Comparison of ENCODE assay signal across 8 cellular contexts in the genomic region with DNA sequence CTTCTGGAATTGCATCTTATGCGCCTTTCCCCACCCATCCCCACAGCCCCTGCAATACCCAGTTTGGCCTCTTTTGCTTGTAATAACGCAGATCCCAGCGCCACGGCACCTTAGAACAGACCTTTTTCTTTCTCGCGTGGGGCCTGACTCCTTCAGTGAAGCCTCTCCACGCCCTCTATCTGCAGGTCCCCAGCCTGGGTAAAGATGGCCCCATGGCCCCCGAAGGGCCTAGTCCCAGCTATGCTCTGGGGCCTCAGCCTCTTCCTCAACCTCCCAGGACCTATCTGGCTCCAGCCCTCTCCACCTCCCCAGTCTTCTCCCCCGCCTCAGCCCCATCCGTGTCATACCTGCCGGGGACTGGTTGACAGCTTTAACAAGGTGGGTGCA. TPM values are rescaled to one million over a fixed set of nuclear protein-coding genes. Genes with fewer than 3 reads are reported as not detected.
DNase-seq lines count a peak whose midpoint lies in the region; ATAC-seq and TF ChIP-seq lines count a peak whose summit lies in the region.

No MANE protein-coding gene starts in this region.

- ATAC-seq in left lung = peak; percentile 0
- no peak for ATAC-seq in HG03571 (IDR thresholded peaks at IDR 0.05; ENCODE audit: unreplicated experiment)

- 8 to 23% (median 17%) methylated on average over 8 to 11 of the region's 11 CpGs for WGBS in adrenal gland, 4 donors
- 25% methylated on average over 11 of the region's 11 CpGs for WGBS in thymus

- H4K20me1 ChIP-seq in BLaER1 = no peaks in the 10 kb centered on the region

- H3K4me2 ChIP-seq in BLaER1 = peak overlapping the region; percentile 99

- intact Hi-C loops in adrenal gland (cut with DNase I) (no loop called here), left lung (cut with DNase I) (no loop called here)

- no peaks in the 10 kb centered on the region for H3K9me3 ChIP-seq in BLaER1
- no peaks in the 10 kb centered on the region for H3K9me3 ChIP-seq in HUES48 (ENCODE audit: control insufficient read depth, insufficient read depth, low read length)
- no peaks in the 10 kb centered on the region for H3K9me3 ChIP-seq in adrenal gland (replicated peaks in 1 of 3)
- no peaks in the 10 kb centered on the region for H3K9me3 ChIP-seq in left lung
- no peaks in the 10 kb centered on the region for H3K9me3 ChIP-seq in thymus (ENCODE audit: control insufficient read depth)

- H3K9ac ChIP-seq in BLaER1 (peak overlapping the region; percentile 88), HUES48 (ENCODE audit: low read depth, low read length) (0 out of 2 replicates have a peak overlapping the region, but pooled peaks have one; percentile 92)

- H3K36me3 ChIP-seq in BLaER1 (peaks cover 41% of the 10 kb centered on the region), HUES48 (ENCODE audit: control insufficient read depth, insufficient read depth, low read length) (peaks cover 18% of the 10 kb centered on the region), adrenal gland (replicated peaks in 1 of 2) (peaks cover 0 to 32% of the 10 kb centered on the region in 2 donors), left lung (peaks cover 0 to 26% of the 10 kb centered on the region in 2 donors), thymus (ENCODE audit: control insufficient read depth, insufficient read depth) (peaks cover 7% of the 10 kb centered on the region)

- H3K4me3 ChIP-seq in BLaER1 (peak overlapping the region; percentile 80), HUES48 (ENCODE audit: low read depth, low read length) (peak overlapping the region; percentile 93), adrenal gland (peak overlapping the region; percentile 11 to 98 (median 62)), left lung (peak overlapping the region; percentile 79 to 89), thymus (ENCODE audit: low read length) (peak overlapping the region; percentile 74)

- no peaks in the 10 kb centered on the region for H3K27me3 ChIP-seq in BLaER1
- H3K27me3 ChIP-seq in HUES48 (ENCODE audit: control insufficient read depth, insufficient read depth, low read length) = no peaks in the 10 kb centered on the region
- H3K27me3 ChIP-seq in adrenal gland = no peaks in the 10 kb centered on the region
- H3K27me3 ChIP-seq in left lung = no peaks in the 10 kb centered on the region
- H3K27me3 ChIP-seq in thymus (ENCODE audit: control insufficient read depth, insufficient read depth) = no peaks in the 10 kb centered on the region

- DNase-seq in adrenal gland (peak in 3 of 7 donors; percentile 39 to 51 (median 46)), left lung (no peak), SKM-1 treated with dmso at 0.1 percent for 144 hours (lab: John Stamatoyannopoulos, UW; ENCODE audit: unreplicated experiment) (no peak), SK-N-DZ (ENCODE audit: low spot score) (no peak)

- peak overlapping the region; percentile 92 for H3K27ac ChIP-seq in BLaER1
- peak overlapping the region; percentile 86 for H3K27ac ChIP-seq in HUES48 (ENCODE audit: low read depth, low read length)
- peak overlapping the region; percentile 89 to 97 (median 92) for H3K27ac ChIP-seq in adrenal gland
- peak overlapping the region; percentile 87 to 88 for H3K27ac ChIP-seq in left lung
- H3K27ac ChIP-seq in thymus (ENCODE audit: low read depth) = peak overlapping the region; percentile 97

- TF ChIP-seq POLR2A in adrenal gland (IDR thresholded peaks at IDR 0.05) = no peak

- H3K4me1 ChIP-seq in BLaER1 (peaks cover 29% of the 10 kb centered on the region), HUES48 (ENCODE audit: control insufficient read depth, insufficient read depth, low read length) (peaks cover 7% of the 10 kb centered on the region), adrenal gland (replicated peaks in 1 of 2) (peaks cover 21 to 24% of the 10 kb centered on the region in 2 donors), left lung (peaks cover 8 to 38% of the 10 kb centered on the region in 2 donors), thymus (ENCODE audit: control insufficient read depth, insufficient read depth, low read length) (peaks cover 11% of the 10 kb centered on the region)

- TF ChIP-seq CTCF in adrenal gland (IDR thresholded peaks at IDR 0.05) = peak in 4 of 6 experiments; percentile 16 to 37 (median 29)
- no peak for TF ChIP-seq CTCF in left lung (IDR thresholded peaks at IDR 0.05)

RNA-seq across cellular contexts. Expression of a gene that starts 0.6 kb away (rescaled TPM):
- total RNA-seq in adrenal gland = 10 to 100 TPM; 28.8 to 95.4 (median 44.9) TPM
- 100 to 1,000 TPM in 1 of 3 donors, 10 to 100 TPM in 2; 30.2 to 137 (median 66.3) TPM for polyA plus RNA-seq in adrenal gland
- 10 to 100 TPM; 29.9 to 56.8 TPM for total RNA-seq in left lung
- polyA plus RNA-seq in thymus = 36.4 TPM
- polyA plus RNA-seq in SK-N-DZ (2014; cell fraction: cytosol; rRNA removed) = 56.5 and 59.8 TPM in 2 replicates
- polyA plus RNA-seq in SK-N-DZ (2014; cell fraction: nucleus; rRNA removed) = 183 and 206 TPM in 2 replicates

RNA-seq across cellular contexts. Expression of a gene that starts 17.3 kb away (rescaled TPM):
- 100 to 1,000 TPM in 2 of 8 donors, 10 to 100 TPM in 6; 39.1 to 141 (median 90.4) TPM for total RNA-seq in adrenal gland
- 100 to 1,000 TPM in 2 of 3 donors, 10 to 100 TPM in 1; 20.5 to 283 (median 208) TPM for polyA plus RNA-seq in adrenal gland
- total RNA-seq in left lung = 10 to 100 TPM; 20.4 to 26.2 TPM
- polyA plus RNA-seq in thymus = 17.5 TPM
- 6.8 and 14.1 TPM in 2 replicates for polyA plus RNA-seq in SK-N-DZ (2014; cell fraction: cytosol; rRNA removed)
- 16.6 and 18.1 TPM in 2 replicates for polyA plus RNA-seq in SK-N-DZ (2014; cell fraction: nucleus; rRNA removed)

RNA-seq across cellular contexts. Expression of a gene that starts 18.0 kb away (rescaled TPM):
- total RNA-seq in adrenal gland (1 to 10 TPM in 7 of 8 donors, under 1 TPM in 1; 0.30 to 6.4 (median 3.8) TPM), left lung (1 to 10 TPM; 1.8 to 2.5 TPM)
- polyA plus RNA-seq in adrenal gland (1 to 10 TPM; 2.2 to 2.9 (median 2.5) TPM), thymus (1.6 TPM)
- polyA plus RNA-seq in SK-N-DZ (2014; cell fraction: cytosol; rRNA removed) = 3.3 and 3.7 TPM in 2 replicates
- polyA plus RNA-seq in SK-N-DZ (2014; cell fraction: nucleus; rRNA removed) = 2.7 and 3.1 TPM in 2 replicates

RNA-seq across cellular contexts. Expression of a gene that starts 31.6 kb away (rescaled TPM):
- total RNA-seq in adrenal gland (1 to 10 TPM in 6 of 8 donors, under 1 TPM in 2; 0.24 to 3.3 (median 1.5) TPM), left lung (10 to 100 TPM; 14.4 to 22.5 TPM)
- polyA plus RNA-seq in adrenal gland (1 to 10 TPM in 2 of 3 donors, under 1 TPM in 1; 0.51 to 4.3 (median 2.3) TPM), thymus (3.6 TPM)
- polyA plus RNA-seq in SK-N-DZ (2014; cell fraction: cytosol; rRNA removed) = 1.5 and 3.4 TPM in 2 replicates
- 6.8 and 7.4 TPM in 2 replicates for polyA plus RNA-seq in SK-N-DZ (2014; cell fraction: nucleus; rRNA removed)

RNA-seq across cellular contexts. Expression of a gene that starts 43.8 kb away (rescaled TPM):
- total RNA-seq in adrenal gland (100 to 1,000 TPM in 2 of 8 donors, 10 to 100 TPM in 6; 47.2 to 116 (median 63.1) TPM), left lung (10 to 100 TPM; 25.1 to 31.8 TPM)
- polyA plus RNA-seq in adrenal gland (10 to 100 TPM; 31.4 to 69.7 (median 58.2) TPM), thymus (37.5 TPM)
- polyA plus RNA-seq in SK-N-DZ (2014; cell fraction: cytosol; rRNA removed) = 59.7 and 80.2 TPM in 2 replicates
- polyA plus RNA-seq in SK-N-DZ (2014; cell fraction: nucleus; rRNA removed) = 38.4 and 52.8 TPM in 2 replicates

Comparison
In these comparisons a context has a peak if more than half of its experiments do, and no peak if none do; other contexts are left out.
1. CTCF ChIP-seq: peak in adrenal gland (4 of 6); none in left lung (0 of 2).
2. Peak in every context shown above with its lines, with median percentiles within 50 percentile points of each other: H3K27ac ChIP-seq and H3K4me3 ChIP-seq.